Comparison of ENCODE assay signal across 15 cellular contexts in genomic region chr16:27436921-27437650, GRCh38. TPM values are rescaled to one million over a fixed set of nuclear protein-coding genes. Genes with fewer than 3 reads are reported as not detected.
A peak's percentile ranks its signal among the peaks of the same experiment; 100 is the strongest.
DNase-seq lines count a peak whose midpoint lies in the region; ATAC-seq, FAIRE-seq and TF ChIP-seq lines count a peak whose summit lies in the region.
"Had no signal": no experiment of that assay in that cellular context is flagged by ENCODE, and none has a peak within 500 bp of the region (broad histone marks: within the 10 kb centered on the region; RNA-seq: fewer than 3 reads in every experiment).

No MANE protein-coding gene starts in this region.

- H3K27ac Mint-ChIP-seq in natural killer cell = peak overlapping the region; percentile 47 to 65
- H3K27ac Mint-ChIP-seq: activated CD4-positive, alpha-beta T cell treated with anti-CD3 and anti-CD28 coated beads, Interleukin-2, amount 10 ng/mL, durations not matched to agents 7 days and 5 days had no signal

- H3K79me2 ChIP-seq in HepG2 (ENCODE audit: insufficient read depth, low read length) = no peaks in the 10 kb centered on the region

- POLR2A ChIA-PET in HepG2 (lab: Yijun Ruan, JAX) = no interaction called here

- H3K9ac ChIP-seq in HepG2 (ENCODE audit: insufficient read depth, low read depth, low read length) = no peak overlapping the region
- H3K9ac ChIP-seq: GM23248 had no signal

- peaks cover 21 to 55% of the 10 kb centered on the region in 2 donors for H3K4me1 Mint-ChIP-seq in natural killer cell

- no peaks in the 10 kb centered on the region for H4K20me1 ChIP-seq in HepG2 (ENCODE audit: insufficient read depth, low read length)

- in situ Hi-C loops in HepG2 (cut with HindIII; ENCODE audit: extremely low pct_ligation_motif_present, low pct_unique_long_range_greater_than_20kb) = no loop called here

- no peak overlapping the region for H3K27ac ChIP-seq in right lobe of liver
- H3K27ac ChIP-seq in HepG2 (ENCODE audit: extremely low read length, insufficient read depth, low read length) = no peak overlapping the region
- H3K27ac ChIP-seq: GM23248, neutrophil, transverse colon had no signal

- H3K27me3 ChIP-seq in right lobe of liver (no peaks in the 10 kb centered on the region), HepG2 (ENCODE audit: control insufficient read depth in 1 of 2, insufficient read depth in 2 of 2, low read length in 2 of 2) (no peaks in the 10 kb centered on the region; a peak in 2 of 5 replicates)
- H3K27me3 ChIP-seq: transverse colon had no signal

- H3K9me3 Mint-ChIP-seq in natural killer cell = no peaks in the 10 kb centered on the region
- H3K9me3 Mint-ChIP-seq: activated CD4-positive, alpha-beta T cell treated with anti-CD3 and anti-CD28 coated beads, Interleukin-2, amount 10 ng/mL, durations not matched to agents 7 days and 5 days had no signal

- no peak for FAIRE-seq in HepG2 (lab: Jason Lieb, UNC)

- H3K4me2 ChIP-seq in HepG2 (ENCODE audit: low read depth, low read length) = no peak overlapping the region

- CTCF ChIA-PET in HepG2 (lab: Yijun Ruan, JAX; ENCODE audit: low intra/inter-chr PET ratio, low total read pairs) = no interaction called here

- H3K4me3 ChIP-seq in right lobe of liver = no peak overlapping the region
- no peak overlapping the region for H3K4me3 ChIP-seq in HepG2 (replicated peaks in 1 of 3; ENCODE audit: insufficient read depth in 1 of 3, low read depth in 2 of 3, low read length in 3 of 3)
- H3K4me3 ChIP-seq: GM23248, lung, transverse colon had no signal

- DNase-seq in right lobe of liver (peak in 2 of 3 donors; percentile 11 to 41), HepG2 (ENCODE audit: low spot score) (no peak), natural killer cell (peak; percentile 8), NCI-H1436 treated with DMSO at 0.1 percent for 48 hours (lab: John Stamatoyannopoulos, UW) (no peak), retina (no peak), midbrain (lab: John Stamatoyannopoulos, UW) (no peak)
- peak; percentile 9 to 10 for DNase-seq in activated T-cell treated with anti-CD3 and anti-CD28 coated beads, Interleukin-2, amount 50 U/mL, for 48 hours
- DNase-seq: cortex of kidney, GM23248, transverse colon had no signal

- H2AFZ ChIP-seq in HepG2 (ENCODE audit: low read length) = no peak overlapping the region
- H2AFZ ChIP-seq: GM23248 had no signal

- TF ChIP-seq POLR2A in right lobe of liver (IDR thresholded peaks at IDR 0.05) (no peak), HepG2 (IDR thresholded peaks at IDR 0.05; ENCODE audit: insufficient read depth in 1 of 2, low read depth in 2 of 2, low read length in 2 of 2) (no peak)

- TF ChIP-seq CTCF in right lobe of liver (IDR thresholded peaks at IDR 0.05) (no peak), HepG2 (CRISPR knock-in tag; IDR thresholded peaks at IDR 0.05) (no peak), natural killer cell (IDR thresholded peaks at IDR 0.05) (no peak)

- BruUV-seq in HepG2 (replicated peaks; lab: Mats Ljungman, UMichigan) = no TSS peak

- H3K4me3 Mint-ChIP-seq in natural killer cell = no peak overlapping the region
- H3K4me3 Mint-ChIP-seq: activated CD4-positive, alpha-beta T cell treated with anti-CD3 and anti-CD28 coated beads, Interleukin-2, amount 10 ng/mL, durations not matched to agents 7 days and 5 days had no signal

- TF ChIP-seq RAD21 in HepG2 (CRISPR knock-in tag; IDR thresholded peaks at IDR 0.05) = no peak

- no peaks in the 10 kb centered on the region for H3K27me3 Mint-ChIP-seq in natural killer cell (ENCODE audit: low read depth in 2 of 2)
- H3K27me3 Mint-ChIP-seq: activated CD4-positive, alpha-beta T cell treated with anti-CD3 and anti-CD28 coated beads, Interleukin-2, amount 10 ng/mL, durations not matched to agents 7 days and 5 days had no signal

- H3K36me3 Mint-ChIP-seq in natural killer cell = no peaks in the 10 kb centered on the region

- no peaks in the 10 kb centered on the region for H3K4me1 ChIP-seq in right lobe of liver
- no peaks in the 10 kb centered on the region for H3K4me1 ChIP-seq in HepG2 (ENCODE audit: insufficient read depth, low read length)
- H3K4me1 ChIP-seq: transverse colon had no signal

- no peaks in the 10 kb centered on the region for H3K36me3 ChIP-seq in right lobe of liver
- H3K36me3 ChIP-seq in HepG2 (replicated peaks in 1 of 2; ENCODE audit: control insufficient read depth in 1 of 2, insufficient read depth in 2 of 2, low read length in 2 of 2) = no peaks in the 10 kb centered on the region
- H3K36me3 ChIP-seq: neutrophil, transverse colon had no signal

- ATAC-seq in right lobe of liver (no peak), HepG2 (no peak), natural killer cell (no peak), GM19324 (IDR thresholded peaks at IDR 0.05; ENCODE audit: low FRiP score, unreplicated experiment) (no peak)

- 83% methylated on average over 2 of the region's 9 CpGs for WGBS in right lobe of liver (ENCODE audit: insufficient coverage, low coverage, low lambda C conversion rate, missing lambda C conversion rate)
- 49% methylated on average over 7 of the region's 9 CpGs for WGBS in HepG2 (ENCODE audit: low lambda C conversion rate)

- intact Hi-C loops in right lobe of liver (cut with DNase I) (no loop called here), HepG2 (cut with micrococcal nuclease; ENCODE audit: unreplicated experiment) (no loop called here), natural killer cell (cut with micrococcal nuclease) (no loop called here)

- TF ChIP-seq EP300 in HepG2 (IDR thresholded peaks at IDR 0.05; ENCODE audit: low read depth in 2 of 2, low read length in 2 of 2) (no peak), HepG2 (CRISPR knock-in tag; IDR thresholded peaks at IDR 0.05; ENCODE audit: borderline replicate concordance) (no peak)

- H3K9me3 ChIP-seq in right lobe of liver (no peaks in the 10 kb centered on the region), HepG2 (ENCODE audit: low read length) (no peaks in the 10 kb centered on the region)
- H3K9me3 ChIP-seq: neutrophil, transverse colon had no signal

TF ChIP-seq in HepG2, 621 proteins besides CTCF, POLR2A, EP300 and RAD21:
- TF ChIP-seq MBD4 (IDR thresholded peaks at IDR 0.05; ENCODE audit: borderline replicate concordance, low read length) (no peak), POLR2G (IDR thresholded peaks at IDR 0.05; ENCODE audit: low read depth, low read length) (no peak), NCOA1 (CRISPR knock-in tag; IDR thresholded peaks at IDR 0.05) (no peak), POGZ (CRISPR knock-in tag; IDR thresholded peaks at IDR 0.05) (no peak), ZNF274 (CRISPR knock-in tag; IDR thresholded peaks at IDR 0.05) (no peak)
- TF ChIP-seq, protein P1, sequence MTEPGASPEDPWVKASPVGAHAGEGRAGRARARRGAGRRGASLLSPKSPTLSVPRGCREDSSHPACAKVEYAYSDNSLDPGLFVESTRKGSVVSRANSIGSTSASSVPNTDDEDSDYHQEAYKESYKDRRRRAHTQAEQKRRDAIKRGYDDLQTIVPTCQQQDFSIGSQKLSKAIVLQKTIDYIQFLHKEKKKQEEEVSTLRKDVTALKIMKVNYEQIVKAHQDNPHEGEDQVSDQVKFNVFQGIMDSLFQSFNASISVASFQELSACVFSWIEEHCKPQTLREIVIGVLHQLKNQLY (CRISPR knock-in tag; IDR thresholded peaks at IDR 0.05) = no peak

RNA-seq across cellular contexts. Expression of gene IL21R, which starts 35.1 kb away (rescaled TPM):
- 1 to 10 TPM in 1 of 6 experiments, under 1 TPM in 5; 0.09 to 1.3 (median 0.31) TPM for total RNA-seq in right lobe of liver
- 0.17 and 0.64 TPM in 2 replicates for total RNA-seq in HepG2 (2016; rRNA removed; fragmentation: Illumina TruSeq; extraction: Trizol)
- not detected in 2 replicates for total RNA-seq in HepG2 (2016; cell fraction: cytosol; rRNA removed; fragmentation: Illumina TruSeq; extraction: Trizol; ENCODE audit: low read depth)
- total RNA-seq in HepG2 (2016; cell fraction: insoluble cytoplasmic fraction; rRNA removed; fragmentation: Illumina TruSeq; extraction: Trizol) = 0.22 and 0.43 TPM in 2 replicates
- 0.22 and 0.45 TPM in 2 replicates for total RNA-seq in HepG2 (2016; cell fraction: membrane; rRNA removed; fragmentation: Illumina TruSeq; extraction: Trizol)
- 0.28 and 0.40 TPM in 2 replicates for total RNA-seq in HepG2 (2016; cell fraction: nucleus; rRNA removed; fragmentation: Illumina TruSeq; extraction: Trizol)
- polyA plus RNA-seq in HepG2 (2011; rRNA removed) = 0.49 and 1.6 TPM in 2 replicates
- 0.62 and 1.4 TPM in 2 replicates for polyA plus RNA-seq in HepG2 (2011; cell fraction: cytosol; rRNA removed)
- 0.34 and 1.6 TPM in 2 replicates for polyA plus RNA-seq in HepG2 (2011; cell fraction: nucleus; rRNA removed)
- 1.1 and 2.8 TPM in 2 replicates for polyA plus RNA-seq in HepG2 (2012)
- polyA plus RNA-seq in HepG2 (2016; cell fraction: cytosol; fragmentation: Illumina TruSeq; extraction: Trizol; ENCODE audit: low read depth) = 0.07 and 0.09 TPM in 2 replicates
- 0.14 and 0.21 TPM in 2 replicates for polyA plus RNA-seq in HepG2 (2016; cell fraction: insoluble cytoplasmic fraction; fragmentation: Illumina TruSeq; extraction: Trizol; ENCODE audit: low read depth)
- 0.06 and 0.12 TPM in 2 replicates for polyA plus RNA-seq in HepG2 (2016; cell fraction: membrane; fragmentation: Illumina TruSeq; extraction: Trizol; ENCODE audit: low read depth)
- 0.35 and 0.56 TPM in 2 replicates for polyA plus RNA-seq in HepG2 (2016; cell fraction: nucleus; fragmentation: Illumina TruSeq; extraction: Trizol; ENCODE audit: insufficient read depth, low read depth)
- polyA minus RNA-seq in HepG2 (2011; rRNA and poly(A)+ RNA removed; ENCODE audit: low replicate concordance) = 0.56 and 3.1 TPM in 2 replicates
- polyA minus RNA-seq in HepG2 (2011; cell fraction: cytosol; rRNA and poly(A)+ RNA removed) = 0.88 and 1.1 TPM in 2 replicates
- 0.26 and 0.87 TPM in 2 replicates for polyA minus RNA-seq in HepG2 (2011; cell fraction: nucleus; rRNA and poly(A)+ RNA removed)
- 10 to 100 TPM; 24.3 to 45.7 (median 26.5) TPM for total RNA-seq in natural killer cell
- total RNA-seq: Daoy had no signal

Comparison
In these comparisons a context has a peak if more than half of its experiments do, and no peak if none do; other contexts are left out.
1. DNase-seq: peak in right lobe of liver (2 of 3), activated T-cell treated with anti-CD3 and anti-CD28 coated beads, Interleukin-2, amount 50 U/mL, for 48 hours (2 of 2) and natural killer cell (single experiment); none in HepG2 (single experiment), NCI-H1436 treated with DMSO at 0.1 percent for 48 hours (single experiment), retina (single experiment) and midbrain (single experiment).
2. RNA of gene IL21R, which starts 35.1 kb away (total RNA-seq): 24.3 to 45.7 TPM in natural killer cell; 0.17 to 0.64 TPM in HepG2 and 0.09 to 1.3 TPM in right lobe of liver; every median in the first group is over 10 times any median in the second.